8 cellular contexts compared by ENCODE assay signal in the genomic region with DNA sequence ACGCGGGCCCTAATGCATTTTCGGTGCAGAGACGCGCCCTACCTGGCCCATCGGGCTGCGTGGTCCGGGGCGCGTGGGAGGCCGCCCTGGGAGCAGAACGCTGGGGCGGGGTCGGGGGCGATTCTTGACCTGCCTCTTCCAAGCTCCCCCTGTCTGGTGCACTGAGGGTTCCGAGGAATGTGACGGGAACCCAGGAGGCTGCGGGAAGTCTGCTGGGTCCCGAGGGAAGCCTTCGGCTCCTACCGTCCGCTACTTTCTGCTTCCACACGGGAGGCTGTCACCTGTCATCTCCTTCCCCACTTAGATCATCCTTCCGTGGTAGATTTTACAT. TPM values are rescaled to one million over a fixed set of nuclear protein-coding genes. Genes with fewer than 3 reads are reported as not detected.
DNase-seq lines count a peak whose midpoint lies in the region; ATAC-seq and TF ChIP-seq lines count a peak whose summit lies in the region.

No MANE protein-coding gene starts in this region.

- peaks cover 26% of the 10 kb centered on the region for H3K27me3 Mint-ChIP-seq in T-helper 1 cell treated with Interleukin-12 subunit alpha and Interleukin-12 subunit beta and Interleukin-4 antibody, amounts not matched to agents 30 μg/mL and 1 μg/mL, for 36 hours (ENCODE audit: low read depth)
- H3K27me3 Mint-ChIP-seq in endodermal cell (ENCODE audit: insufficient read depth) (peaks cover 19% of the 10 kb centered on the region), nephron progenitor cell (ENCODE audit: low read depth, poor library complexity) (peaks cover 36% of the 10 kb centered on the region)

- H3K4me1 Mint-ChIP-seq in T-helper 1 cell treated with Interleukin-12 subunit alpha and Interleukin-12 subunit beta and Interleukin-4 antibody, amounts not matched to agents 30 μg/mL and 1 μg/mL, for 36 hours (ENCODE audit: low read depth) = peaks cover 13% of the 10 kb centered on the region
- peaks cover 5% of the 10 kb centered on the region for H3K4me1 Mint-ChIP-seq in endodermal cell
- H3K4me1 Mint-ChIP-seq in nephron progenitor cell = peaks cover 22% of the 10 kb centered on the region

- WGBS in endodermal cell (ENCODE audit: insufficient coverage in 1 of 2, insufficient read length in 1 of 2), 2 experiments = 7 to 21% methylated on average over 6 to 24 of the region's 24 CpGs

- DNase-seq in T-helper 1 cell (no peak), NT2/D1 (ENCODE audit: low read depth, low spot score) (no peak), endodermal cell (peak; percentile 73), nephron progenitor cell (peak; percentile 43), GOT3 (lab: John Stamatoyannopoulos, UW) (no peak), NCI-H226 (no peak)

- no peak overlapping the region for H3K27ac ChIP-seq in endodermal cell (ENCODE audit: low read depth, low read length)

- no peaks in the 10 kb centered on the region for H3K9me3 Mint-ChIP-seq in T-helper 1 cell treated with Interleukin-12 subunit alpha and Interleukin-12 subunit beta and Interleukin-4 antibody, amounts not matched to agents 30 μg/mL and 1 μg/mL, for 36 hours
- H3K9me3 Mint-ChIP-seq in endodermal cell (no peaks in the 10 kb centered on the region), nephron progenitor cell (no peaks in the 10 kb centered on the region)

- H3K4me3 ChIP-seq in NT2/D1 (ENCODE audit: insufficient read length, low read depth) = peak overlapping the region; percentile 45
- H3K4me3 ChIP-seq in endodermal cell (ENCODE audit: low read length) = peak overlapping the region; percentile 94

- ATAC-seq in GM21717 (IDR thresholded peaks at IDR 0.05; ENCODE audit: unreplicated experiment) = no peak

- no peak overlapping the region for H3K27ac Mint-ChIP-seq in T-helper 1 cell treated with Interleukin-12 subunit alpha and Interleukin-12 subunit beta and Interleukin-4 antibody, amounts not matched to agents 30 μg/mL and 1 μg/mL, for 36 hours
- H3K27ac Mint-ChIP-seq in endodermal cell = no peak overlapping the region
- no peak overlapping the region for H3K27ac Mint-ChIP-seq in nephron progenitor cell

- H3K9me3 ChIP-seq in NT2/D1 (ENCODE audit: insufficient read depth, low read length) (no peaks in the 10 kb centered on the region), endodermal cell (ENCODE audit: control insufficient read depth, low read length) (no peaks in the 10 kb centered on the region)

- no peaks in the 10 kb centered on the region for H3K36me3 Mint-ChIP-seq in T-helper 1 cell treated with Interleukin-12 subunit alpha and Interleukin-12 subunit beta and Interleukin-4 antibody, amounts not matched to agents 30 μg/mL and 1 μg/mL, for 36 hours (ENCODE audit: low read depth)
- no peaks in the 10 kb centered on the region for H3K36me3 Mint-ChIP-seq in endodermal cell (ENCODE audit: low read depth)
- peaks cover 4% of the 10 kb centered on the region for H3K36me3 Mint-ChIP-seq in nephron progenitor cell (ENCODE audit: low read depth)

- H3K4me1 ChIP-seq in NT2/D1 (ENCODE audit: insufficient read depth, insufficient read length) = no peaks in the 10 kb centered on the region
- H3K4me1 ChIP-seq in endodermal cell (ENCODE audit: control insufficient read depth, insufficient read depth, low read length) = no peaks in the 10 kb centered on the region

- TF ChIP-seq CTCF in endodermal cell (conservative IDR thresholded peaks at IDR 0.05) (no peak), nephron progenitor cell (IDR thresholded peaks at IDR 0.05) (no peak)

- H3K9ac ChIP-seq in NT2/D1 (ENCODE audit: insufficient read length, low read depth) = no peak overlapping the region
- no peak overlapping the region for H3K9ac ChIP-seq in endodermal cell (ENCODE audit: extremely low read depth, low read length, poor library complexity, severe bottlenecking)

- H3K27me3 ChIP-seq in NT2/D1 (ENCODE audit: insufficient read depth, insufficient read length) (no peaks in the 10 kb centered on the region), endodermal cell (ENCODE audit: control insufficient read depth, insufficient read depth, low read length, poor library complexity, severe bottlenecking) (peaks cover 20% of the 10 kb centered on the region)

- no peaks in the 10 kb centered on the region for H3K36me3 ChIP-seq in NT2/D1 (ENCODE audit: insufficient read depth, insufficient read length, low read length)
- H3K36me3 ChIP-seq in endodermal cell (ENCODE audit: control insufficient read depth, insufficient read depth, low read length) = no peaks in the 10 kb centered on the region

- peak overlapping the region; percentile 90 for H3K4me3 Mint-ChIP-seq in T-helper 1 cell treated with Interleukin-12 subunit alpha and Interleukin-12 subunit beta and Interleukin-4 antibody, amounts not matched to agents 30 μg/mL and 1 μg/mL, for 36 hours
- H3K4me3 Mint-ChIP-seq in endodermal cell = peak overlapping the region; percentile 77
- peak overlapping the region; percentile 97 for H3K4me3 Mint-ChIP-seq in nephron progenitor cell

RNA-seq across cellular contexts. Expression of gene SPRYD7, which starts 0.8 kb away (rescaled TPM):
- 1 to 10 TPM; 2.0 to 5.6 TPM for total RNA-seq in endodermal cell
- 5.3 TPM for polyA plus RNA-seq in endodermal cell (2013, experiment 1 of 2)
- 5.1 TPM for polyA plus RNA-seq in endodermal cell (2013, experiment 2 of 2)

RNA-seq across cellular contexts. Expression of gene TRIM13, which starts 59.9 kb away (rescaled TPM):
- total RNA-seq in endodermal cell = 10 to 100 TPM; 44.3 TPM
- polyA plus RNA-seq in endodermal cell (2013, experiment 1 of 2) = 57.9 TPM
- polyA plus RNA-seq in endodermal cell (2013, experiment 2 of 2) = 54.4 TPM

Comparison
In these comparisons a context has a peak if more than half of its experiments do, and no peak if none do; other contexts are left out.
1. DNase-seq: peak in endodermal cell (single experiment) and nephron progenitor cell (single experiment); none in T-helper 1 cell (0 of 5), NT2/D1 (single experiment), GOT3 (single experiment) and NCI-H226 (single experiment).
2. Peak in every context shown above with its lines, with median percentiles within 50 percentile points of each other: H3K4me3 Mint-ChIP-seq.